In the genomic region with DNA sequence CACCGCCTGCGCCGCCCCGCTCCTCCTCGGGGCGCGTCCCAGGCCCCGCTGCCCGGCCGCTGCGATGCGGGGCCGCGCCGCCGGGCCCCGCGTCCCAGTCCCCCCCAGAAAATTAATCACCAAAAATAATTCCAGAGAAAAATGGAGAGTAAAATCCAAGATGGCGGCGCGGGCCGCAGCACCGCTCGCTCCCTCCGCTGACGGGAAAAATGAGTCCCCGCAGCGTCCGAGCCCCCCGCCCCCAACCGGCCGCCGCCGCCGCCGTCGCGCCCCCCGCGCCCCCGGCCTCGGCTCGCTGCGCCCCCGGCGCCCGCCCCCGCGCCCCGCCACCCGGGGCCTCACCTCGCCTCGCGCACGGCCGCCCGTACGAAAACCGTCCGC, we compare ENCODE assay signal across 8 cellular contexts. TPM values are rescaled to one million over a fixed set of nuclear protein-coding genes. Genes with fewer than 3 reads are reported as not detected.
DNase-seq lines count a peak whose midpoint lies in the region; ATAC-seq and TF ChIP-seq lines count a peak whose summit lies in the region.

A gene (minus strand): TSS at position 162 of the 381 bp plus-strand sequence. CDS start 23,220 bp downstream, outside the sequence.

- ATAC-seq in HCT116: no peak
- ATAC-seq in heart left ventricle: no peak
- ATAC-seq in HG02884 (IDR thresholded peaks at IDR 0.05; ENCODE audit: unreplicated experiment): no peak

- H3K4me1 Mint-ChIP-seq in Calu3 (ENCODE audit: low read depth, unreplicated experiment) (peaks cover 61% of the 10 kb centered on the region), progenitor cell of endocrine pancreas (ENCODE audit: low read depth) (peaks cover 31% of the 10 kb centered on the region)
- H3K4me1 Mint-ChIP-seq in activated naive CD8-positive, alpha-beta T cell (ENCODE audit: low read depth): peaks cover 51% of the 10 kb centered on the region

- H3K9me3 ChIP-seq in HCT116 (ENCODE audit: control insufficient read depth in 1 of 2, insufficient read depth in 1 of 2, low read depth in 1 of 2, low read length in 2 of 2): no peaks in the 10 kb centered on the region
- H3K9me3 ChIP-seq in NT2/D1 (ENCODE audit: insufficient read depth, low read length): no peaks in the 10 kb centered on the region
- no peaks in the 10 kb centered on the region for H3K9me3 ChIP-seq in heart left ventricle

- H3K27me3 Mint-ChIP-seq in Calu3 (ENCODE audit: unreplicated experiment) (peaks cover 12% of the 10 kb centered on the region), progenitor cell of endocrine pancreas (peaks cover 14% of the 10 kb centered on the region)
- H3K27me3 Mint-ChIP-seq in activated naive CD8-positive, alpha-beta T cell: no peaks in the 10 kb centered on the region

- peaks cover 43% of the 10 kb centered on the region for H3K79me2 ChIP-seq in HCT116 (ENCODE audit: insufficient read depth, low read length)

- TF ChIP-seq POLR2A in HCT116 (IDR thresholded peaks at IDR 0.05; ENCODE audit: borderline replicate concordance, extremely low read depth, insufficient read depth, insufficient read length): no peak
- TF ChIP-seq POLR2A in heart left ventricle (IDR thresholded peaks at IDR 0.05): no peak

- H2AFZ ChIP-seq in HCT116 (ENCODE audit: low read depth, low read length, poor library complexity, severe bottlenecking): peak within 1 kb of the TSS; percentile 74

- H3K4me2 ChIP-seq in HCT116 (ENCODE audit: low read length): peak within 1 kb of the TSS; percentile 99

- RAD21 ChIA-PET in HCT116 (lab: Charles Lee; ENCODE audit: low non-redundant PET in 1 of 2, low total read pairs in 2 of 2, uncharacterized antibody in 2 of 2, unreplicated experiment in 2 of 2): no interaction called here

- peak within 1 kb of the TSS; percentile 75 for H3K9ac ChIP-seq in HCT116 (ENCODE audit: low read length)
- peak within 1 kb of the TSS; percentile 96 for H3K9ac ChIP-seq in NT2/D1 (ENCODE audit: insufficient read length, low read depth)

- H3K9me3 Mint-ChIP-seq in Calu3 (ENCODE audit: low read depth, unreplicated experiment) (no peaks in the 10 kb centered on the region), progenitor cell of endocrine pancreas (ENCODE audit: low read depth) (no peaks in the 10 kb centered on the region)
- H3K9me3 Mint-ChIP-seq in activated naive CD8-positive, alpha-beta T cell (ENCODE audit: low read depth): no peaks in the 10 kb centered on the region

- peaks cover 8 to 38% of the 10 kb centered on the region in 2 experiments; a peak in 3 of 4 replicates for H3K4me1 ChIP-seq in HCT116 (ENCODE audit: control insufficient read depth in 1 of 2, insufficient read depth in 2 of 2, low read length in 2 of 2)
- H3K4me1 ChIP-seq in NT2/D1 (ENCODE audit: insufficient read depth, insufficient read length): peaks cover 18% of the 10 kb centered on the region
- peaks cover 0 to 62% (median 47%) of the 10 kb centered on the region in 12 donors for H3K4me1 ChIP-seq in heart left ventricle

- H3K36me3 ChIP-seq in HCT116 (ENCODE audit: control insufficient read depth in 1 of 2, insufficient read depth in 2 of 2, low read length in 2 of 2): no peaks in the 10 kb centered on the region
- no peaks in the 10 kb centered on the region for H3K36me3 ChIP-seq in NT2/D1 (ENCODE audit: insufficient read depth, insufficient read length, low read length)
- H3K36me3 ChIP-seq in heart left ventricle: no peaks in the 10 kb centered on the region

- POLR2A ChIA-PET in HCT116 (lab: Charles Lee): no interaction called here

- peaks cover 9% of the 10 kb centered on the region; the same call in 1 of the 2 replicates for H4K20me1 ChIP-seq in HCT116 (ENCODE audit: insufficient read depth)

- H3K9me2 ChIP-seq in HCT116 (ENCODE audit: insufficient read depth): no peaks in the 10 kb centered on the region

- H3K4me3 ChIP-seq in HCT116 (replicated peaks in 1 of 2; ENCODE audit: low read depth in 1 of 2, low read length in 2 of 2) (peak within 1 kb of the TSS; percentile 65 to 92), NT2/D1 (ENCODE audit: insufficient read length, low read depth) (peak within 1 kb of the TSS; percentile 84), heart left ventricle (peak within 1 kb of the TSS; percentile 71 to 96 (median 85))

- H3K27me3 ChIP-seq in HCT116 (ENCODE audit: insufficient read depth, low read length): no peaks in the 10 kb centered on the region
- H3K27me3 ChIP-seq in NT2/D1 (ENCODE audit: insufficient read depth, insufficient read length): peaks cover 7% of the 10 kb centered on the region
- no peaks in the 10 kb centered on the region for H3K27me3 ChIP-seq in heart left ventricle

- peak within 1 kb of the TSS; percentile 94 for H3K27ac Mint-ChIP-seq in Calu3 (ENCODE audit: unreplicated experiment)
- H3K27ac Mint-ChIP-seq in activated naive CD8-positive, alpha-beta T cell: peak within 1 kb of the TSS; percentile 96
- peak within 1 kb of the TSS; percentile 98 for H3K27ac Mint-ChIP-seq in progenitor cell of endocrine pancreas

- H3K27ac ChIP-seq in HCT116 (ENCODE audit: low read depth, low read length) (peak within 1 kb of the TSS; percentile 99), heart left ventricle (peak within 1 kb of the TSS; percentile 95 to 100 (median 99))

- BruUV-seq in Calu3 (replicated peaks; lab: Mats Ljungman, UMichigan) (no TSS peak), HCT116 (replicated peaks; lab: Mats Ljungman, UMichigan) (no TSS peak)

- H3K4me3 Mint-ChIP-seq in Calu3 (ENCODE audit: low read depth, unreplicated experiment) (peak within 1 kb of the TSS; percentile 91), progenitor cell of endocrine pancreas (ENCODE audit: low read depth) (peak within 1 kb of the TSS; percentile 95)
- H3K4me3 Mint-ChIP-seq in activated naive CD8-positive, alpha-beta T cell: peak within 1 kb of the TSS; percentile 97

- H3K36me3 Mint-ChIP-seq in Calu3 (ENCODE audit: insufficient read depth, unreplicated experiment): peaks cover 61% of the 10 kb centered on the region
- H3K36me3 Mint-ChIP-seq in activated naive CD8-positive, alpha-beta T cell: no peaks in the 10 kb centered on the region
- no peaks in the 10 kb centered on the region for H3K36me3 Mint-ChIP-seq in progenitor cell of endocrine pancreas (ENCODE audit: insufficient read depth)

- intact Hi-C loops in Calu3 (cut with micrococcal nuclease; ENCODE audit: unreplicated experiment): loop anchor here (10.0 kb wide), 1 partner anchor 82 kb away; no protein-coding TSS in a partner anchor
- intact Hi-C loops in HCT116 (cut with micrococcal nuclease): no loop called here
- intact Hi-C loops in heart left ventricle (cut with DNase I): loop anchor here in 4 of 10 donors (5.0 to 10.0 kb wide), 8 partner anchors 59 to 234 kb away; a partner anchor contains a TSS

- CTCF ChIA-PET in Calu3 (lab: Charles Lee): interaction anchor here (0.6 kb wide), 1 partner anchor 143 kb away, joined by 5 read pairs; no protein-coding TSS in a partner anchor
- CTCF ChIA-PET in HCT116 (lab: Charles Lee): no interaction called here

- 0 to 2% (median 1%) methylated on average over 21 to 60 of the region's 60 CpGs; no CpG with 5 or more reads in 1 of the 4 donors for WGBS in heart left ventricle, 4 donors

- TF ChIP-seq RAD21 in HCT116 (IDR thresholded peaks at IDR 0.05; ENCODE audit: low read depth): no peak

- TF ChIP-seq CTCF in Calu3 (IDR thresholded peaks at IDR 0.05; ENCODE audit: unreplicated experiment) (no peak), HCT116 (IDR thresholded peaks at IDR 0.05 in 2 of 3, conservative IDR thresholded peaks at IDR 0.05 in 1 of 3; ENCODE audit: borderline replicate concordance in 1 of 3, insufficient read depth in 1 of 3, low read depth in 2 of 3, low read length in 2 of 3) (no peak), heart left ventricle (IDR thresholded peaks at IDR 0.05) (no peak), progenitor cell of endocrine pancreas (IDR thresholded peaks at IDR 0.05; ENCODE audit: unreplicated experiment) (no peak)

- peak; percentile 69 for DNase-seq in Calu3
- DNase-seq in HCT116 (ENCODE audit: low read depth, low spot score): peak; percentile 12
- DNase-seq in NT2/D1 (ENCODE audit: low read depth, low spot score): peak; percentile 33
- DNase-seq in heart left ventricle: peak; percentile 57 to 80 (median 74)
- no peak for DNase-seq in progenitor cell of endocrine pancreas (ENCODE audit: low spot score, unreplicated experiment)
- no peak for DNase-seq in HPDE6-E6E7 (ENCODE audit: extremely low spot score)

TF ChIP-seq in HCT116, 20 proteins besides CTCF, POLR2A, EP300 and RAD21:
- TF ChIP-seq, protein P1, sequence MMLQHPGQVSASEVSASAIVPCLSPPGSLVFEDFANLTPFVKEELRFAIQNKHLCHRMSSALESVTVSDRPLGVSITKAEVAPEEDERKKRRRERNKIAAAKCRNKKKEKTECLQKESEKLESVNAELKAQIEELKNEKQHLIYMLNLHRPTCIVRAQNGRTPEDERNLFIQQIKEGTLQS (IDR thresholded peaks at IDR 0.05): no peak
- peak; percentile 93 for TF ChIP-seq YY1 (IDR thresholded peaks at IDR 0.05; ENCODE audit: extremely low read depth, insufficient replicate concordance, low read depth, low read length)
TF ChIP-seq in HCT116: peak in this region for 1.

RNA-seq across cellular contexts. Expression of the gene that starts here (rescaled TPM):
- total RNA-seq in Calu3 (2022) (31.3 and 39.2 TPM in 2 replicates), HCT116 (2021; ENCODE audit: unreplicated experiment) (35.1 TPM), heart left ventricle (10 to 100 TPM; 21.5 to 37.0 (median 27.1) TPM), progenitor cell of endocrine pancreas (67.5 and 68.7 TPM in 2 replicates)
- polyA plus RNA-seq in HCT116 (2012): 29.7 and 30.8 TPM in 2 replicates
- 10 to 100 TPM; 15.5 to 15.8 TPM for polyA plus RNA-seq in heart left ventricle

Comparison
In these comparisons a context has a peak if more than half of its experiments do, and no peak if none do; other contexts are left out.
1. DNase-seq: peak in Calu3 (single experiment), HCT116 (single experiment), NT2/D1 (single experiment) and heart left ventricle (5 of 5); none in progenitor cell of endocrine pancreas (single experiment) and HPDE6-E6E7 (single experiment).
2. Peak in every context shown above with its lines, with median percentiles within 50 percentile points of each other: H3K27ac Mint-ChIP-seq, H3K4me3 Mint-ChIP-seq and H3K4me3 ChIP-seq.